ENCODE assay signal across 8 cellular contexts in the genomic region with DNA sequence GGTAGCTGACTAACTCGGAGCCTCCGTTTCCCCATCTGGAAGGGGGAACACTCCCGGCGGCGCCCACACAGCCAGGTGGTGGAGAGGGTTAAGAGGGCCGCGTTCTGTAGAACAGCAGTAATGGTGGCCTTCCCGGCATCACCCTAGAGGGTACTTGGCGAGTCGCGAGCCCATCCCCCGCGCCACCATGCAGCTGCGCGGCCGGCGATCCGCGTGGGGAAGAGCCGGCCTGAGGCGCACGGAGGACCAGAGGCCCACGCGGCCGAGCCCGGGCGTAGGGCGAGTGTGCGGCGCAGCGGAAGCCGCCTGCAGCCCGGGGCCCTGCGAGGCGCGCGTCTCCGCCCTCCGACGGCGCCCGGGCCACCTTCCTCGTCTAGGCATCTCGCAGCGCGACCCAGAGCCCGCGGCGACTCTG. TPM values are rescaled to one million over a fixed set of nuclear protein-coding genes. Genes with fewer than 3 reads are reported as not detected.
DNase-seq lines count a peak whose midpoint lies in the region; ATAC-seq and TF ChIP-seq lines count a peak whose summit lies in the region.

No MANE protein-coding gene starts in this region.

- in situ Hi-C loops in GM13977 (cut with MboI; ENCODE audit: low pct_unique_long_range_greater_than_20kb, low sequenced_read_pairs, unreplicated experiment), result no loop called here

- 0% methylated on average over 49 of the region's 49 CpGs for WGBS in sigmoid colon, 2 donors

- ATAC-seq in left ventricle myocardium superior, result peak; percentile 46

- H3K4me1 ChIP-seq in sigmoid colon, result peaks cover 0 to 49% (median 46%) of the 10 kb centered on the region in 4 donors

- TF ChIP-seq POLR2A in sigmoid colon (IDR thresholded peaks at IDR 0.05), result no peak

- CTCF ChIA-PET in HEK293T (lab: Yijun Ruan, JAX), result no interaction called here

- H3K4me3 ChIP-seq in sigmoid colon, result peak overlapping the region; percentile 83 to 94 (median 86)

- H3K27ac ChIP-seq in sigmoid colon, result peak overlapping the region; percentile 86 to 94 (median 90)

- no peaks in the 10 kb centered on the region for H3K27me3 ChIP-seq in sigmoid colon

- POLR2A ChIA-PET in HEK293T (lab: Yijun Ruan, JAX), result interaction anchor here (0.9 kb wide), 1 partner anchor 91 kb away, joined by 3 read pairs; no protein-coding TSS in a partner anchor

- no peak for TF ChIP-seq EP300 in sigmoid colon (IDR thresholded peaks at IDR 0.05)

- intact Hi-C loops in left ventricle myocardium superior (cut with micrococcal nuclease), result no loop called here
- intact Hi-C loops in sigmoid colon (cut with DNase I), result no loop called here

- H3K36me3 ChIP-seq in sigmoid colon, result no peaks in the 10 kb centered on the region

- DNase-seq in GM13977 (ENCODE audit: low spot score), result peak; percentile 71
- no peak for DNase-seq in HEK293T (ENCODE audit: extremely low spot score)
- DNase-seq in NCI-H69 (lab: John Stamatoyannopoulos, UW), result peak; percentile 81
- peak; percentile 50 for DNase-seq in activated naive CD4-positive, alpha-beta T cell treated with anti-CD3 and anti-CD28 coated beads, Interleukin-2, amount 50 U/mL, for 16 hours
- peak; percentile 68 for DNase-seq in left ventricle myocardium superior
- DNase-seq in sigmoid colon, result no peak
- no peak for DNase-seq in SK-N-DZ (ENCODE audit: low spot score)
- no peak for DNase-seq in SKM-1 (lab: John Stamatoyannopoulos, UW; ENCODE audit: unreplicated experiment)

- H3K9me3 ChIP-seq in sigmoid colon, result no peaks in the 10 kb centered on the region

- TF ChIP-seq CTCF in GM13977 (IDR thresholded peaks at IDR 0.05; ENCODE audit: extremely low read depth, insufficient read depth, missing control alignments), result no peak
- TF ChIP-seq CTCF in sigmoid colon (IDR thresholded peaks at IDR 0.05), result no peak

TF ChIP-seq in HEK293T, 16 proteins besides CTCF, POLR2A, EP300 and RAD21:
- TF ChIP-seq FOXA1 (IDR thresholded peaks at IDR 0.05), result no peak
- no peak for TF ChIP-seq CTBP1 (IDR thresholded peaks at IDR 0.05; ENCODE audit: borderline replicate concordance)
- 0 out of 2 replicates have a peak, but pooled peaks have one; percentile 48 for TF ChIP-seq FOXM1 (IDR thresholded peaks at IDR 0.05; ENCODE audit: borderline replicate concordance)
- no peak for TF ChIP-seq NFRKB (IDR thresholded peaks at IDR 0.05)
- 0 out of 2 replicates have a peak, but pooled peaks have one; percentile 61 for TF ChIP-seq LEF1 (IDR thresholded peaks at IDR 0.05; ENCODE audit: borderline replicate concordance)

RNA-seq across cellular contexts. Expression of gene TKT, which starts 0.5 kb away (rescaled TPM):
- total RNA-seq in left ventricle myocardium superior, result 41.6 TPM
- total RNA-seq in sigmoid colon, result 100 to 1,000 TPM; 138 to 253 (median 185) TPM
- 100 to 1,000 TPM in 2 of 3 donors, 10 to 100 TPM in 1; 88.9 to 305 (median 102) TPM for polyA plus RNA-seq in sigmoid colon
- 333 and 379 TPM in 2 replicates for polyA plus RNA-seq in SK-N-DZ (2014; cell fraction: cytosol; rRNA removed)
- 196 and 246 TPM in 2 replicates for polyA plus RNA-seq in SK-N-DZ (2014; cell fraction: nucleus; rRNA removed)

Comparison
In these comparisons a context has a peak if more than half of its experiments do, and no peak if none do; other contexts are left out.
1. DNase-seq: peak in GM13977 (single experiment), NCI-H69 (single experiment), activated naive CD4-positive, alpha-beta T cell treated with anti-CD3 and anti-CD28 coated beads, Interleukin-2, amount 50 U/mL, for 16 hours (single experiment) and left ventricle myocardium superior (single experiment); none in HEK293T (single experiment), sigmoid colon (single experiment), SK-N-DZ (single experiment) and SKM-1 (single experiment).